Comparison of ENCODE assay signal across 1 cellular context in the genomic region with DNA sequence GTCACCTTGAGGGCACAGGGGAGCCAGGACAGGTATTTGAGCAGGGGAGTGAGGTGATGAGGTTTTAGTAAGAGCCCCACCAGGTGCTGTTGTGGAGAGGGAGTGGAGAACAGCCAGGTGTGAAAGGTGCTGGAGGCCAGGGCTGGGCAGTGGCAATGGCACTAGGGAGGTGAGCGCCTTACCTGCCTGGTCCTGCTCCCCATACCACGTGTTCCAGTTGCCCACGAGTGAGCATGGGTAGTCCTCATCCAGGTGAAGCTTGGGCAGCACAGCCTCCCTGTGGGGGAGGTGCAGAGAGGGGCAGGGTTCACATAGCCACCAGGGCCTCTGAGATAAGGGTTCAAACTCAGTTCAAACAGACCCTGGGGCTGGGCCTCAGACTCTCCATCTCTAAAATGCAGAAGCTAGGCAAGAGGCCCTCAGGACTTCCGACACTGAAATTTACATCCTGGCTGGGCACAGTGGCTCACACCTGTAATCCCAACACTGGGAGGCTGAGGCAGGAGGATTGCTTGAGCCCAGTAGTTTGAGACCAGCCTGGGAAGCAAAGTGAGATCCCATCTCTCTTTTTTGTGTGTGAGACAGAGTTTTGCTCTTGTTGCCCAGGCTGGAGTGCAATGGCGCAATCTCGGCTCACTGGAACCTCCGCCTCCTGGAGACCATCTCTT.
TF ChIP-seq lines count a peak whose summit lies in the region.

No MANE protein-coding gene starts in this region.

TF ChIP-seq in HepG2, 621 proteins besides CTCF, POLR2A, EP300 and RAD21 (continued from another document and continues in another):
- TF ChIP-seq, protein P1, sequence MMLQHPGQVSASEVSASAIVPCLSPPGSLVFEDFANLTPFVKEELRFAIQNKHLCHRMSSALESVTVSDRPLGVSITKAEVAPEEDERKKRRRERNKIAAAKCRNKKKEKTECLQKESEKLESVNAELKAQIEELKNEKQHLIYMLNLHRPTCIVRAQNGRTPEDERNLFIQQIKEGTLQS (CRISPR knock-in tag; IDR thresholded peaks at IDR 0.05), result no peak
- TF ChIP-seq ZFY (CRISPR knock-in tag; IDR thresholded peaks at IDR 0.05) (peak; percentile 58), ZNF224 (CRISPR knock-in tag; IDR thresholded peaks at IDR 0.05) (no peak), NFKBIZ (CRISPR knock-in tag; IDR thresholded peaks at IDR 0.05) (no peak), NRL (CRISPR knock-in tag; IDR thresholded peaks at IDR 0.05; ENCODE audit: borderline replicate concordance) (no peak), ZSCAN30 (CRISPR knock-in tag; IDR thresholded peaks at IDR 0.05) (no peak), NCOR1 (IDR thresholded peaks at IDR 0.05; ENCODE audit: borderline replicate concordance, low read length) (peak; percentile 35; the same call in 1 of the 2 replicates), CC2D1A (CRISPR knock-in tag; IDR thresholded peaks at IDR 0.05) (no peak), SMARCC2 (IDR thresholded peaks at IDR 0.05) (no peak), DNMT1 (CRISPR knock-in tag; IDR thresholded peaks at IDR 0.05) (no peak), ZKSCAN1 (IDR thresholded peaks at IDR 0.05; ENCODE audit: low read length) (no peak), PLRG1 (conservative IDR thresholded peaks at IDR 0.05) (no peak), AHR (CRISPR knock-in tag; IDR thresholded peaks at IDR 0.05) (no peak), SRSF1 (optimal IDR thresholded peaks at IDR 0.05; ENCODE audit: low read depth, low read length) (no peak), SKI (IDR thresholded peaks at IDR 0.05; ENCODE audit: partially characterized antibody) (peak; percentile 10), NR1H2 (CRISPR knock-in tag; IDR thresholded peaks at IDR 0.05; ENCODE audit: borderline replicate concordance, low read depth) (no peak), PCBP1 (IDR thresholded peaks at IDR 0.05; ENCODE audit: borderline replicate concordance, low read depth, low read length) (no peak), ZNF772 (CRISPR knock-in tag; IDR thresholded peaks at IDR 0.05) (peak; percentile 42; the same call in 1 of the 2 replicates), ZNF382 (CRISPR knock-in tag; IDR thresholded peaks at IDR 0.05; ENCODE audit: borderline replicate concordance) (no peak), RFXANK (CRISPR knock-in tag; IDR thresholded peaks at IDR 0.05) (no peak), ZNF883 (CRISPR knock-in tag; IDR thresholded peaks at IDR 0.05; ENCODE audit: not compliant biosample characterization) (peak; percentile 44), RAD51 (IDR thresholded peaks at IDR 0.05; ENCODE audit: borderline replicate concordance) (no peak), ZNF335 (CRISPR knock-in tag; IDR thresholded peaks at IDR 0.05) (0 out of 2 replicates have a peak, but pooled peaks have one; percentile 37), JDP2 (CRISPR knock-in tag; IDR thresholded peaks at IDR 0.05; ENCODE audit: borderline replicate concordance) (no peak), FOXC1 (CRISPR knock-in tag; IDR thresholded peaks at IDR 0.05; ENCODE audit: borderline replicate concordance) (0 out of 2 replicates have a peak, but pooled peaks have one; percentile 60), MEIS2 (CRISPR knock-in tag; IDR thresholded peaks at IDR 0.05) (no peak; the same call in 1 of the 2 replicates), SOX13 (IDR thresholded peaks at IDR 0.05) (no peak), SOX13 (CRISPR knock-in tag; conservative IDR thresholded peaks at IDR 0.05 in 1 of 2, IDR thresholded peaks at IDR 0.05 in 1 of 2) (peak in 1 of 2 experiments; percentile 24; a peak in 1 of 4 replicates), ZNF598 (CRISPR knock-in tag; IDR thresholded peaks at IDR 0.05; ENCODE audit: borderline replicate concordance) (peak; percentile 69; the same call in 1 of the 2 replicates), EZH2 (conservative IDR thresholded peaks at IDR 0.05; ENCODE audit: low read depth, low read length) (no peak), ZNF160 (CRISPR knock-in tag; IDR thresholded peaks at IDR 0.05) (no peak)
- TF ChIP-seq, protein P2, sequence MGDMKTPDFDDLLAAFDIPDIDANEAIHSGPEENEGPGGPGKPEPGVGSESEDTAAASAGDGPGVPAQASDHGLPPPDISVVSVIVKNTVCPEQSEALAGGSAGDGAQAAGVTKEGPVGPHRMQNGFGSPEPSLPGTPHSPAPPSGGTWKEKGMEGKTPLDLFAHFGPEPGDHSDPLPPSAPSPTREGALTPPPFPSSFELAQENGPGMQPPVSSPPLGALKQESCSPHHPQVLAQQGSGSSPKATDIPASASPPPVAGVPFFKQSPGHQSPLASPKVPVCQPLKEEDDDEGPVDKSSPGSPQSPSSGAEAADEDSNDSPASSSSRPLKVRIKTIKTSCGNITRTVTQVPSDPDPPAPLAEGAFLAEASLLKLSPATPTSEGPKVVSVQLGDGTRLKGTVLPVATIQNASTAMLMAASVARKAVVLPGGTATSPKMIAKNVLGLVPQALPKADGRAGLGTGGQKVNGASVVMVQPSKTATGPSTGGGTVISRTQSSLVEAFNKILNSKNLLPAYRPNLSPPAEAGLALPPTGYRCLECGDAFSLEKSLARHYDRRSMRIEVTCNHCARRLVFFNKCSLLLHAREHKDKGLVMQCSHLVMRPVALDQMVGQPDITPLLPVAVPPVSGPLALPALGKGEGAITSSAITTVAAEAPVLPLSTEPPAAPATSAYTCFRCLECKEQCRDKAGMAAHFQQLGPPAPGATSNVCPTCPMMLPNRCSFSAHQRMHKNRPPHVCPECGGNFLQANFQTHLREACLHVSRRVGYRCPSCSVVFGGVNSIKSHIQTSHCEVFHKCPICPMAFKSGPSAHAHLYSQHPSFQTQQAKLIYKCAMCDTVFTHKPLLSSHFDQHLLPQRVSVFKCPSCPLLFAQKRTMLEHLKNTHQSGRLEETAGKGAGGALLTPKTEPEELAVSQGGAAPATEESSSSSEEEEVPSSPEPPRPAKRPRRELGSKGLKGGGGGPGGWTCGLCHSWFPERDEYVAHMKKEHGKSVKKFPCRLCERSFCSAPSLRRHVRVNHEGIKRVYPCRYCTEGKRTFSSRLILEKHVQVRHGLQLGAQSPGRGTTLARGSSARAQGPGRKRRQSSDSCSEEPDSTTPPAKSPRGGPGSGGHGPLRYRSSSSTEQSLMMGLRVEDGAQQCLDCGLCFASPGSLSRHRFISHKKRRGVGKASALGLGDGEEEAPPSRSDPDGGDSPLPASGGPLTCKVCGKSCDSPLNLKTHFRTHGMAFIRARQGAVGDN (CRISPR knock-in tag; IDR thresholded peaks at IDR 0.05), result peak; percentile 97
- TF ChIP-seq, protein P3, sequence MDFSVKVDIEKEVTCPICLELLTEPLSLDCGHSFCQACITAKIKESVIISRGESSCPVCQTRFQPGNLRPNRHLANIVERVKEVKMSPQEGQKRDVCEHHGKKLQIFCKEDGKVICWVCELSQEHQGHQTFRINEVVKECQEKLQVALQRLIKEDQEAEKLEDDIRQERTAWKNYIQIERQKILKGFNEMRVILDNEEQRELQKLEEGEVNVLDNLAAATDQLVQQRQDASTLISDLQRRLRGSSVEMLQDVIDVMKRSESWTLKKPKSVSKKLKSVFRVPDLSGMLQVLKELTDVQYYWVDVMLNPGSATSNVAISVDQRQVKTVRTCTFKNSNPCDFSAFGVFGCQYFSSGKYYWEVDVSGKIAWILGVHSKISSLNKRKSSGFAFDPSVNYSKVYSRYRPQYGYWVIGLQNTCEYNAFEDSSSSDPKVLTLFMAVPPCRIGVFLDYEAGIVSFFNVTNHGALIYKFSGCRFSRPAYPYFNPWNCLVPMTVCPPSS (IDR thresholded peaks at IDR 0.05), result no peak
- TF ChIP-seq, protein P4, sequence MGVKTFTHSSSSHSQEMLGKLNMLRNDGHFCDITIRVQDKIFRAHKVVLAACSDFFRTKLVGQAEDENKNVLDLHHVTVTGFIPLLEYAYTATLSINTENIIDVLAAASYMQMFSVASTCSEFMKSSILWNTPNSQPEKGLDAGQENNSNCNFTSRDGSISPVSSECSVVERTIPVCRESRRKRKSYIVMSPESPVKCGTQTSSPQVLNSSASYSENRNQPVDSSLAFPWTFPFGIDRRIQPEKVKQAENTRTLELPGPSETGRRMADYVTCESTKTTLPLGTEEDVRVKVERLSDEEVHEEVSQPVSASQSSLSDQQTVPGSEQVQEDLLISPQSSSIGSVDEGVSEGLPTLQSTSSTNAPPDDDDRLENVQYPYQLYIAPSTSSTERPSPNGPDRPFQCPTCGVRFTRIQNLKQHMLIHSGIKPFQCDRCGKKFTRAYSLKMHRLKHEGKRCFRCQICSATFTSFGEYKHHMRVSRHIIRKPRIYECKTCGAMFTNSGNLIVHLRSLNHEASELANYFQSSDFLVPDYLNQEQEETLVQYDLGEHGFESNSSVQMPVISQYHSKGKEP (CRISPR knock-in tag; IDR thresholded peaks at IDR 0.05), result no peak
- TF ChIP-seq, protein P5, sequence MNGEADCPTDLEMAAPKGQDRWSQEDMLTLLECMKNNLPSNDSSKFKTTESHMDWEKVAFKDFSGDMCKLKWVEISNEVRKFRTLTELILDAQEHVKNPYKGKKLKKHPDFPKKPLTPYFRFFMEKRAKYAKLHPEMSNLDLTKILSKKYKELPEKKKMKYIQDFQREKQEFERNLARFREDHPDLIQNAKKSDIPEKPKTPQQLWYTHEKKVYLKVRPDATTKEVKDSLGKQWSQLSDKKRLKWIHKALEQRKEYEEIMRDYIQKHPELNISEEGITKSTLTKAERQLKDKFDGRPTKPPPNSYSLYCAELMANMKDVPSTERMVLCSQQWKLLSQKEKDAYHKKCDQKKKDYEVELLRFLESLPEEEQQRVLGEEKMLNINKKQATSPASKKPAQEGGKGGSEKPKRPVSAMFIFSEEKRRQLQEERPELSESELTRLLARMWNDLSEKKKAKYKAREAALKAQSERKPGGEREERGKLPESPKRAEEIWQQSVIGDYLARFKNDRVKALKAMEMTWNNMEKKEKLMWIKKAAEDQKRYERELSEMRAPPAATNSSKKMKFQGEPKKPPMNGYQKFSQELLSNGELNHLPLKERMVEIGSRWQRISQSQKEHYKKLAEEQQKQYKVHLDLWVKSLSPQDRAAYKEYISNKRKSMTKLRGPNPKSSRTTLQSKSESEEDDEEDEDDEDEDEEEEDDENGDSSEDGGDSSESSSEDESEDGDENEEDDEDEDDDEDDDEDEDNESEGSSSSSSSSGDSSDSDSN (CRISPR knock-in tag; IDR thresholded peaks at IDR 0.05), result no peak; the same call in 1 of the 2 replicates
- TF ChIP-seq, protein P6, sequence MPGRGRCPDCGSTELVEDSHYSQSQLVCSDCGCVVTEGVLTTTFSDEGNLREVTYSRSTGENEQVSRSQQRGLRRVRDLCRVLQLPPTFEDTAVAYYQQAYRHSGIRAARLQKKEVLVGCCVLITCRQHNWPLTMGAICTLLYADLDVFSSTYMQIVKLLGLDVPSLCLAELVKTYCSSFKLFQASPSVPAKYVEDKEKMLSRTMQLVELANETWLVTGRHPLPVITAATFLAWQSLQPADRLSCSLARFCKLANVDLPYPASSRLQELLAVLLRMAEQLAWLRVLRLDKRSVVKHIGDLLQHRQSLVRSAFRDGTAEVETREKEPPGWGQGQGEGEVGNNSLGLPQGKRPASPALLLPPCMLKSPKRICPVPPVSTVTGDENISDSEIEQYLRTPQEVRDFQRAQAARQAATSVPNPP (CRISPR knock-in tag; IDR thresholded peaks at IDR 0.05), result no peak
- TF ChIP-seq, protein P7, sequence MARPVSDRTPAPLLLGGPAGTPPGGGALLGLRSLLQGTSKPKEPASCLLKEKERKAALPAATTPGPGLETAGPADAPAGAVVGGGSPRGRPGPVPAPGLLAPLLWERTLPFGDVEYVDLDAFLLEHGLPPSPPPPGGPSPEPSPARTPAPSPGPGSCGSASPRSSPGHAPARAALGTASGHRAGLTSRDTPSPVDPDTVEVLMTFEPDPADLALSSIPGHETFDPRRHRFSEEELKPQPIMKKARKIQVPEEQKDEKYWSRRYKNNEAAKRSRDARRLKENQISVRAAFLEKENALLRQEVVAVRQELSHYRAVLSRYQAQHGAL (CRISPR knock-in tag; IDR thresholded peaks at IDR 0.05; ENCODE audit: not compliant biosample characterization), result no peak
- TF ChIP-seq, protein P8, sequence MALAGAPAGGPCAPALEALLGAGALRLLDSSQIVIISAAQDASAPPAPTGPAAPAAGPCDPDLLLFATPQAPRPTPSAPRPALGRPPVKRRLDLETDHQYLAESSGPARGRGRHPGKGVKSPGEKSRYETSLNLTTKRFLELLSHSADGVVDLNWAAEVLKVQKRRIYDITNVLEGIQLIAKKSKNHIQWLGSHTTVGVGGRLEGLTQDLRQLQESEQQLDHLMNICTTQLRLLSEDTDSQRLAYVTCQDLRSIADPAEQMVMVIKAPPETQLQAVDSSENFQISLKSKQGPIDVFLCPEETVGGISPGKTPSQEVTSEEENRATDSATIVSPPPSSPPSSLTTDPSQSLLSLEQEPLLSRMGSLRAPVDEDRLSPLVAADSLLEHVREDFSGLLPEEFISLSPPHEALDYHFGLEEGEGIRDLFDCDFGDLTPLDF (CRISPR knock-in tag; IDR thresholded peaks at IDR 0.05), result no peak
- TF ChIP-seq, protein P9, sequence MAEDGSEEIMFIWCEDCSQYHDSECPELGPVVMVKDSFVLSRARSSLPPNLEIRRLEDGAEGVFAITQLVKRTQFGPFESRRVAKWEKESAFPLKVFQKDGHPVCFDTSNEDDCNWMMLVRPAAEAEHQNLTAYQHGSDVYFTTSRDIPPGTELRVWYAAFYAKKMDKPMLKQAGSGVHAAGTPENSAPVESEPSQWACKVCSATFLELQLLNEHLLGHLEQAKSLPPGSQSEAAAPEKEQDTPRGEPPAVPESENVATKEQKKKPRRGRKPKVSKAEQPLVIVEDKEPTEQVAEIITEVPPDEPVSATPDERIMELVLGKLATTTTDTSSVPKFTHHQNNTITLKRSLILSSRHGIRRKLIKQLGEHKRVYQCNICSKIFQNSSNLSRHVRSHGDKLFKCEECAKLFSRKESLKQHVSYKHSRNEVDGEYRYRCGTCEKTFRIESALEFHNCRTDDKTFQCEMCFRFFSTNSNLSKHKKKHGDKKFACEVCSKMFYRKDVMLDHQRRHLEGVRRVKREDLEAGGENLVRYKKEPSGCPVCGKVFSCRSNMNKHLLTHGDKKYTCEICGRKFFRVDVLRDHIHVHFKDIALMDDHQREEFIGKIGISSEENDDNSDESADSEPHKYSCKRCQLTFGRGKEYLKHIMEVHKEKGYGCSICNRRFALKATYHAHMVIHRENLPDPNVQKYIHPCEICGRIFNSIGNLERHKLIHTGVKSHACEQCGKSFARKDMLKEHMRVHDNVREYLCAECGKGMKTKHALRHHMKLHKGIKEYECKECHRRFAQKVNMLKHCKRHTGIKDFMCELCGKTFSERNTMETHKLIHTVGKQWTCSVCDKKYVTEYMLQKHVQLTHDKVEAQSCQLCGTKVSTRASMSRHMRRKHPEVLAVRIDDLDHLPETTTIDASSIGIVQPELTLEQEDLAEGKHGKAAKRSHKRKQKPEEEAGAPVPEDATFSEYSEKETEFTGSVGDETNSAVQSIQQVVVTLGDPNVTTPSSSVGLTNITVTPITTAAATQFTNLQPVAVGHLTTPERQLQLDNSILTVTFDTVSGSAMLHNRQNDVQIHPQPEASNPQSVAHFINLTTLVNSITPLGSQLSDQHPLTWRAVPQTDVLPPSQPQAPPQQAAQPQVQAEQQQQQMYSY (CRISPR knock-in tag; IDR thresholded peaks at IDR 0.05), result no peak
- TF ChIP-seq, protein P10, sequence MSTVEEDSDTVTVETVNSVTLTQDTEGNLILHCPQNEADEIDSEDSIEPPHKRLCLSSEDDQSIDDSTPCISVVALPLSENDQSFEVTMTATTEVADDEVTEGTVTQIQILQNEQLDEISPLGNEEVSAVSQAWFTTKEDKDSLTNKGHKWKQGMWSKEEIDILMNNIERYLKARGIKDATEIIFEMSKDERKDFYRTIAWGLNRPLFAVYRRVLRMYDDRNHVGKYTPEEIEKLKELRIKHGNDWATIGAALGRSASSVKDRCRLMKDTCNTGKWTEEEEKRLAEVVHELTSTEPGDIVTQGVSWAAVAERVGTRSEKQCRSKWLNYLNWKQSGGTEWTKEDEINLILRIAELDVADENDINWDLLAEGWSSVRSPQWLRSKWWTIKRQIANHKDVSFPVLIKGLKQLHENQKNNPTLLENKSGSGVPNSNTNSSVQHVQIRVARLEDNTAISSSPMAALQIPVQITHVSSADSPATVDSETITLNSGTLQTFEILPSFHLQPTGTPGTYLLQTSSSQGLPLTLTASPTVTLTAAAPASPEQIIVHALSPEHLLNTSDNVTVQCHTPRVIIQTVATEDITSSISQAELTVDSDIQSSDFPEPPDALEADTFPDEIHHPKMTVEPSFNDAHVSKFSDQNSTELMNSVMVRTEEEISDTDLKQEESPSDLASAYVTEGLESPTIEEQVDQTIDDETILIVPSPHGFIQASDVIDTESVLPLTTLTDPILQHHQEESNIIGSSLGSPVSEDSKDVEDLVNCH (CRISPR knock-in tag; IDR thresholded peaks at IDR 0.05), result no peak
